26 cellular contexts compared by ENCODE assay signal in genomic region chr4:185764880-185765279, GRCh38. TPM values are rescaled to one million over a fixed set of nuclear protein-coding genes. Genes with fewer than 3 reads are reported as not detected.
"Had no signal": no experiment of that assay in that cellular context is flagged by ENCODE, and none has a peak within 500 bp of the region (broad histone marks: within the 10 kb centered on the region; RNA-seq: fewer than 3 reads in every experiment).

No MANE protein-coding gene starts in this region.

- H3K4me3 Mint-ChIP-seq: activated naive CD8-positive, alpha-beta T cell; activated T-cell treated with anti-CD3 and anti-CD28 coated beads, Interleukin-2, amount 50 U/mL, for 4 hours; brain; central memory CD8-positive, alpha-beta T cell; natural killer cell treated with Interleukin-12 subunit alpha and Interleukin-12 subunit beta and Interleukin-15 and Interleukin-18, amount 100 ng/mL, for 72 hours; stimulated activated naive CD8-positive, alpha-beta T cell treated with anti-CD3 and anti-CD28 coated beads, Interleukin-15, Interleukin-2, amounts not matched to agents 100 ng/mL and 50 ng/mL, for 24 hours; T-helper 17 cell had no signal

- H3K36me3 ChIP-seq: tibial nerve had no signal

- H3K9me3 Mint-ChIP-seq: activated T-helper 2 cell treated with anti-CD3 and anti-CD28 coated beads, Interferon-gamma antibody, Interleukin-2, Interleukin-4, amounts not matched to agents 10 μg/mL and 5 μg/mL and 100 μg/mL, durations not matched to agents 14 hours and 24 hours and 36 hours; central memory CD8-positive, alpha-beta T cell; natural killer cell treated with Interleukin-12 subunit alpha and Interleukin-12 subunit beta and Interleukin-15 and Interleukin-18, amount 100 ng/mL, for 72 hours; stimulated activated naive CD8-positive, alpha-beta T cell treated with anti-CD3 and anti-CD28 coated beads, Interleukin-15, Interleukin-2, amounts not matched to agents 100 ng/mL and 50 ng/mL, for 24 hours had no signal

- H3K27ac ChIP-seq: coronary artery, hepatocyte, tibial nerve had no signal

- DNase-seq: activated CD4-positive, alpha-beta T cell treated with anti-CD3 and anti-CD28 coated beads for 4 hours; activated CD4-positive, alpha-beta T cell treated with anti-CD3 and anti-CD28 coated beads, Interleukin-2, amount 50 U/mL, for 48 hours; activated CD4-positive, CD25-positive, alpha-beta regulatory T cell; activated CD8-positive, alpha-beta memory T cell treated with anti-CD3 and anti-CD28 coated beads, Interleukin-2, amount 50 U/mL, for 48 hours; activated naive CD4-positive, alpha-beta T cell; activated T-cell treated with anti-CD3 and anti-CD28 coated beads, Interleukin-2, amount 50 U/mL, for 4 hours; amygdala; erythroblast; glutamatergic neuron; left ventricle myocardium superior; midbrain; right cardiac atrium; substantia nigra; SW 1271; T-helper 17 cell had no signal

- H3K4me3 ChIP-seq: coronary artery, hepatocyte, tibial nerve had no signal

- H3K36me3 Mint-ChIP-seq: activated naive CD8-positive, alpha-beta T cell had no signal

- H2AFZ ChIP-seq: hepatocyte had no signal

- H3K27ac Mint-ChIP-seq: activated naive CD8-positive, alpha-beta T cell; activated T-helper 2 cell treated with anti-CD3 and anti-CD28 coated beads, Interferon-gamma antibody, Interleukin-2, Interleukin-4, amounts not matched to agents 10 μg/mL and 5 μg/mL and 100 μg/mL, durations not matched to agents 14 hours and 24 hours and 36 hours; brain; natural killer cell treated with Interleukin-12 subunit alpha and Interleukin-12 subunit beta and Interleukin-15 and Interleukin-18, amount 100 ng/mL, for 72 hours; stimulated activated naive CD8-positive, alpha-beta T cell treated with anti-CD3 and anti-CD28 coated beads, Interleukin-15, Interleukin-2, amounts not matched to agents 100 ng/mL and 50 ng/mL, for 24 hours; T-helper 17 cell had no signal

- FAIRE-seq: urothelium cell line had no signal

- H3K27me3 ChIP-seq: hepatocyte, tibial nerve had no signal

- H3K4me2 ChIP-seq: hepatocyte had no signal

- H3K4me1 Mint-ChIP-seq: central memory CD8-positive, alpha-beta T cell; T-helper 17 cell had no signal

RNA-seq across cellular contexts. Expression of gene SORBS2, which starts 47.1 kb away (rescaled TPM):
- total RNA-seq: activated CD8-positive, alpha-beta memory T cell treated with anti-CD3 and anti-CD28 coated beads for 36 hours; activated T-helper 2 cell treated with anti-CD3 and anti-CD28 coated beads, Interferon-gamma antibody, Interleukin-2, Interleukin-4, amounts not matched to agents 10 μg/mL and 5 μg/mL and 100 μg/mL, durations not matched to agents 14 hours and 24 hours and 36 hours; natural killer cell treated with Interleukin-12 subunit alpha and Interleukin-12 subunit beta and Interleukin-15 and Interleukin-18, amount 100 ng/mL, for 72 hours had no signal
